15 cellular contexts compared by ENCODE assay signal in genomic region chr1:241703739-241704138, GRCh38. TPM values are rescaled to one million over a fixed set of nuclear protein-coding genes. Genes with fewer than 3 reads are reported as not detected.
"Had no signal": no experiment of that assay in that cellular context is flagged by ENCODE, and none has a peak within 500 bp of the region (broad histone marks: within the 10 kb centered on the region; RNA-seq: fewer than 3 reads in every experiment).

No MANE protein-coding gene starts in this region.

RNA-seq across cellular contexts. Expression of gene WDR64, which starts 51.7 kb away (rescaled TPM):
- total RNA-seq: natural killer cell treated with Interleukin-12 subunit alpha and Interleukin-12 subunit beta and Interleukin-15 and Interleukin-18, amount 100 ng/mL, for 72 hours; occipital lobe; osteoblast; psoas muscle; sigmoid colon; skeletal muscle tissue; stomach; subcutaneous adipose tissue; temporal lobe; thoracic aorta; thyroid gland; upper lobe of right lung; urinary bladder had no signal
- polyA plus RNA-seq: psoas muscle, right cardiac atrium, small intestine had no signal
